ENCODE assay signal across 2 cellular contexts in genomic region chr12:40737416-40737815, GRCh38. TPM values are rescaled to one million over a fixed set of nuclear protein-coding genes. Genes with fewer than 3 reads are reported as not detected.
"Had no signal": no experiment of that assay in that cellular context is flagged by ENCODE, and none has a peak within 500 bp of the region (broad histone marks: within the 10 kb centered on the region; RNA-seq: fewer than 3 reads in every experiment).

No MANE protein-coding gene starts in this region.

RNA-seq across cellular contexts. Expression of gene CNTN1, which starts 45.2 kb away (rescaled TPM):
- total RNA-seq: dermis microvascular lymphatic vessel endothelial cell had no signal
- polyA plus RNA-seq: endothelial cell of umbilical vein had no signal
